In genomic region chr16:165218-165538, GRCh38 we compare ENCODE assay signal across 9 cellular contexts. TPM values are rescaled to one million over a fixed set of nuclear protein-coding genes. Genes with fewer than 3 reads are reported as not detected.
DNase-seq lines count a peak whose midpoint lies in the region; ATAC-seq and TF ChIP-seq lines count a peak whose summit lies in the region.
"Had no signal": no experiment of that assay in that cellular context is flagged by ENCODE, and none has a peak within 500 bp of the region (broad histone marks: within the 10 kb centered on the region; RNA-seq: fewer than 3 reads in every experiment).

No MANE protein-coding gene starts in this region.

- WGBS in stomach, 5 donors = 0 to 8% (median 2%) methylated on average over 15 to 25 of the region's 25 CpGs

- H3K9me3 ChIP-seq in cardiac muscle cell (ENCODE audit: low read depth) (no peaks in the 10 kb centered on the region), stomach (no peaks in the 10 kb centered on the region)

- TF ChIP-seq POLR2A in stomach (IDR thresholded peaks at IDR 0.05) = no peak

- ATAC-seq in left cardiac atrium (no peak), HG03175 (IDR thresholded peaks at IDR 0.05; ENCODE audit: unreplicated experiment) (no peak)

- no peak for TF ChIP-seq EP300 in stomach (IDR thresholded peaks at IDR 0.05)

- H3K4me3 ChIP-seq in cardiac muscle cell = peak overlapping the region; percentile 23
- peak overlapping the region in 3 of 4 donors; percentile 4 to 35 (median 17) for H3K4me3 ChIP-seq in stomach

- no peak for TF ChIP-seq CTCF in cardiac muscle cell (IDR thresholded peaks at IDR 0.05; ENCODE audit: low read depth, low read length)
- no peak for TF ChIP-seq CTCF in glutamatergic neuron (IDR thresholded peaks at IDR 0.05; ENCODE audit: partially characterized antibody, unreplicated experiment)
- no peak for TF ChIP-seq CTCF in stomach (IDR thresholded peaks at IDR 0.05)

- H3K27ac ChIP-seq in cardiac muscle cell = no peak overlapping the region
- H3K27ac ChIP-seq in stomach = no peak overlapping the region

- DNase-seq in cardiac muscle cell (ENCODE audit: low read depth in 1 of 2, low spot score in 1 of 2) (no peak), left cardiac atrium (no peak), glutamatergic neuron (no peak), stomach (no peak), HuH-7.5 (ENCODE audit: low spot score) (no peak)
- DNase-seq: CD4-positive, CD25-positive, alpha-beta regulatory T cell had no signal

- H3K4me1 Mint-ChIP-seq in glutamatergic neuron (ENCODE audit: low read depth, unreplicated experiment) = peaks cover 5% of the 10 kb centered on the region

- intact Hi-C loops in left cardiac atrium (cut with DNase I) = no loop called here
- intact Hi-C loops in stomach (cut with DNase I; ENCODE audit: low total_unique reads) = no loop called here

- peaks cover 12% of the 10 kb centered on the region for H3K4me1 ChIP-seq in cardiac muscle cell (ENCODE audit: low read depth)
- peaks cover 16 to 25% (median 19%) of the 10 kb centered on the region in 4 donors for H3K4me1 ChIP-seq in stomach

- H3K9me3 Mint-ChIP-seq in glutamatergic neuron (ENCODE audit: unreplicated experiment) = peaks cover 8% of the 10 kb centered on the region
- H3K9me3 Mint-ChIP-seq: CD4-positive, CD25-positive, alpha-beta regulatory T cell had no signal

- H3K27ac Mint-ChIP-seq in glutamatergic neuron (ENCODE audit: unreplicated experiment) = no peak overlapping the region
- H3K27ac Mint-ChIP-seq: CD4-positive, CD25-positive, alpha-beta regulatory T cell had no signal

- H3K27me3 ChIP-seq in cardiac muscle cell = peaks cover 84% of the 10 kb centered on the region
- H3K27me3 ChIP-seq in stomach = peaks cover 24 to 86% (median 48%) of the 10 kb centered on the region in 3 donors

- peak overlapping the region; percentile 75 for H3K4me3 Mint-ChIP-seq in glutamatergic neuron (ENCODE audit: unreplicated experiment)

- H3K36me3 Mint-ChIP-seq in glutamatergic neuron (ENCODE audit: unreplicated experiment) = peaks cover 5% of the 10 kb centered on the region
- H3K36me3 Mint-ChIP-seq: CD4-positive, CD25-positive, alpha-beta regulatory T cell had no signal

- H3K36me3 ChIP-seq in cardiac muscle cell (no peaks in the 10 kb centered on the region), stomach (no peaks in the 10 kb centered on the region)

- H3K27me3 Mint-ChIP-seq in glutamatergic neuron (ENCODE audit: unreplicated experiment) = peaks cover 6% of the 10 kb centered on the region

RNA-seq across cellular contexts. Expression of gene HBM, which starts 0.6 kb away (rescaled TPM):
- total RNA-seq in cardiac muscle cell (not detected in 2 replicates), left cardiac atrium (not detected), glutamatergic neuron (ENCODE audit: unreplicated experiment) (not detected), stomach (10 to 100 TPM in 1 of 5 donors, not detected in 4; 10.3 TPM)
- polyA plus RNA-seq in cardiac muscle cell (not detected in 2 replicates), stomach (not detected)
- total RNA-seq: activated CD8-positive, alpha-beta memory T cell treated with anti-CD3 and anti-CD28 coated beads for 36 hours; CD4-positive, CD25-positive, alpha-beta regulatory T cell had no signal
- polyA plus RNA-seq: CD4-positive, CD25-positive, alpha-beta regulatory T cell; urinary bladder had no signal

RNA-seq across cellular contexts. Expression of gene HBA2, which starts 7.5 kb away (rescaled TPM):
- 1.3 TPM in 1 of 2 replicates, not detected in the other for total RNA-seq in cardiac muscle cell
- 0.52 TPM in 1 of 2 replicates, not detected in the other for polyA plus RNA-seq in cardiac muscle cell
- total RNA-seq in left cardiac atrium = 100 to 1,000 TPM in 1 of 2 donors, 10 to 100 TPM in 1; 50.7 to 136 TPM
- total RNA-seq in glutamatergic neuron (ENCODE audit: unreplicated experiment) = not detected
- total RNA-seq in stomach = 100 to 1,000 TPM in 1 of 5 donors, 10 to 100 TPM in 2, 1 to 10 TPM in 1, not detected in 1; 8.4 to 570 (median 32.0) TPM
- 10 to 100 TPM in 2 of 3 donors, 1 to 10 TPM in 1; 3.5 to 21.3 (median 17.0) TPM for polyA plus RNA-seq in stomach
- total RNA-seq: activated CD8-positive, alpha-beta memory T cell treated with anti-CD3 and anti-CD28 coated beads for 36 hours had no signal

RNA-seq across cellular contexts. Expression of gene HBA1, which starts 11.3 kb away (rescaled TPM):
- total RNA-seq in cardiac muscle cell (0.42 TPM in 1 of 2 replicates, not detected in the other), left cardiac atrium (100 to 1,000 TPM in 1 of 2 donors, 10 to 100 TPM in 1; 62.0 to 232 TPM), glutamatergic neuron (ENCODE audit: unreplicated experiment) (1.5 TPM), stomach (100 to 1,000 TPM in 1 of 5 donors, 10 to 100 TPM in 1, not detected in 3; 34.8 to 263 TPM)
- polyA plus RNA-seq in cardiac muscle cell (1.8 TPM in 1 of 2 replicates, not detected in the other), stomach (1 to 10 TPM in 1 of 3 donors, under 1 TPM in 1, not detected in 1; 0.88 to 5.7 TPM)
- total RNA-seq: activated CD8-positive, alpha-beta memory T cell treated with anti-CD3 and anti-CD28 coated beads for 36 hours; CD4-positive, CD25-positive, alpha-beta regulatory T cell had no signal

RNA-seq across cellular contexts. Expression of gene HBZ, which starts 12.7 kb away (rescaled TPM):
- total RNA-seq in cardiac muscle cell (not detected in 2 replicates), left cardiac atrium (under 1 TPM in 1 of 2 donors, not detected in 1; 0.32 TPM), glutamatergic neuron (ENCODE audit: unreplicated experiment) (not detected), stomach (not detected)
- polyA plus RNA-seq in cardiac muscle cell (not detected in 2 replicates), stomach (not detected)
- total RNA-seq: activated CD8-positive, alpha-beta memory T cell treated with anti-CD3 and anti-CD28 coated beads for 36 hours; CD4-positive, CD25-positive, alpha-beta regulatory T cell had no signal
- polyA plus RNA-seq: CD4-positive, CD25-positive, alpha-beta regulatory T cell had no signal

RNA-seq across cellular contexts. Expression of gene HBQ1, which starts 15.1 kb away (rescaled TPM):
- total RNA-seq in cardiac muscle cell = 2.0 and 3.7 TPM in 2 replicates
- 0.76 and 4.0 TPM in 2 replicates for polyA plus RNA-seq in cardiac muscle cell
- not detected for total RNA-seq in left cardiac atrium
- total RNA-seq in glutamatergic neuron (ENCODE audit: unreplicated experiment) = 1.5 TPM
- not detected for total RNA-seq in stomach
- polyA plus RNA-seq in stomach = not detected
- total RNA-seq: CD4-positive, CD25-positive, alpha-beta regulatory T cell; urinary bladder had no signal
- polyA plus RNA-seq: CD4-positive, CD25-positive, alpha-beta regulatory T cell; urinary bladder had no signal
